Comparison of ENCODE assay signal across 1 cellular context in the genomic region with DNA sequence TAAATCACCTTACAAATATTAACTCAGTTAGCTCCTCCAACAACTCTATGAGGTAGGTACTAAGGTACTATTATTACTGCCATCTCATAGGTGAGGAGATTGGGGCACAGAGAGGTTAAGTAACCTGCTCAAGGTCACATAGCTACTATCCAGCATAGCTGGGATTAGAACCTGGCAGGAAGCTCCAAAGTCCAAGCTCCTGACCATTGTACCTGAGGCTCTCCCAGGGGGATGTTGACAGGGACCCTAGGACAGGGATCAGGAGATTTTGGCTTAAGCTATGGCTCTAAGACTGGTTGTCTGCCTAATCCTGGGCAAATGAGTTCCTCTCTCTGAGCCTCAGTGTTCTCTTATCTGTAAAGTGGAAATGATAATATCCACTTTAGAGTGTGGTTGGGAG.
TF ChIP-seq lines count a peak whose summit lies in the region.

No MANE protein-coding gene starts in this region.

TF ChIP-seq in HepG2, 621 proteins besides CTCF, POLR2A, EP300 and RAD21 (continued from another document and continues in another):
- TF ChIP-seq NR2F2 (IDR thresholded peaks at IDR 0.05; ENCODE audit: borderline replicate concordance, low read depth), result 0 out of 2 replicates have a peak, but pooled peaks have one; percentile 27
- no peak for TF ChIP-seq ZNF572 (CRISPR knock-in tag; IDR thresholded peaks at IDR 0.05)
- no peak for TF ChIP-seq ZNF441 (CRISPR knock-in tag; IDR thresholded peaks at IDR 0.05; ENCODE audit: borderline replicate concordance)
- TF ChIP-seq ZNF235 (CRISPR knock-in tag; IDR thresholded peaks at IDR 0.05; ENCODE audit: borderline replicate concordance), result no peak
- TF ChIP-seq ZNF33A (CRISPR knock-in tag; IDR thresholded peaks at IDR 0.05; ENCODE audit: borderline replicate concordance), result no peak
- TF ChIP-seq ZNF83 (CRISPR knock-in tag; IDR thresholded peaks at IDR 0.05; ENCODE audit: borderline replicate concordance), result no peak
- TF ChIP-seq ZNF616 (CRISPR knock-in tag; IDR thresholded peaks at IDR 0.05; ENCODE audit: low read depth), result no peak
- TF ChIP-seq, protein P1, sequence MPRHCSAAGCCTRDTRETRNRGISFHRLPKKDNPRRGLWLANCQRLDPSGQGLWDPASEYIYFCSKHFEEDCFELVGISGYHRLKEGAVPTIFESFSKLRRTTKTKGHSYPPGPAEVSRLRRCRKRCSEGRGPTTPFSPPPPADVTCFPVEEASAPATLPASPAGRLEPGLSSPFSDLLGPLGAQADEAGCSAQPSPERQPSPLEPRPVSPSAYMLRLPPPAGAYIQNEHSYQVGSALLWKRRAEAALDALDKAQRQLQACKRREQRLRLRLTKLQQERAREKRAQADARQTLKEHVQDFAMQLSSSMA (CRISPR knock-in tag; IDR thresholded peaks at IDR 0.05), result no peak
- TF ChIP-seq ZNF563 (CRISPR knock-in tag; IDR thresholded peaks at IDR 0.05), result no peak
- 0 out of 2 replicates have a peak, but pooled peaks have one; percentile 51 for TF ChIP-seq TOPORS (CRISPR knock-in tag; IDR thresholded peaks at IDR 0.05)
- peak; percentile 80 for TF ChIP-seq HDAC2 (CRISPR knock-in tag; IDR thresholded peaks at IDR 0.05)
- TF ChIP-seq RFX3 (CRISPR knock-in tag; IDR thresholded peaks at IDR 0.05), result no peak
- TF ChIP-seq ZNF550 (CRISPR knock-in tag; IDR thresholded peaks at IDR 0.05; ENCODE audit: borderline replicate concordance), result no peak
- TF ChIP-seq ZNF660 (CRISPR knock-in tag; IDR thresholded peaks at IDR 0.05; ENCODE audit: borderline replicate concordance, low read depth), result no peak
- TF ChIP-seq PAWR (CRISPR knock-in tag; IDR thresholded peaks at IDR 0.05; ENCODE audit: borderline replicate concordance), result no peak
- no peak for TF ChIP-seq ZNF746 (CRISPR knock-in tag; IDR thresholded peaks at IDR 0.05)
- TF ChIP-seq ZFP90 (CRISPR knock-in tag; IDR thresholded peaks at IDR 0.05; ENCODE audit: borderline replicate concordance), result no peak
- no peak for TF ChIP-seq SP5 (CRISPR knock-in tag; IDR thresholded peaks at IDR 0.05; ENCODE audit: borderline replicate concordance, low read depth)
- TF ChIP-seq, protein P2, sequence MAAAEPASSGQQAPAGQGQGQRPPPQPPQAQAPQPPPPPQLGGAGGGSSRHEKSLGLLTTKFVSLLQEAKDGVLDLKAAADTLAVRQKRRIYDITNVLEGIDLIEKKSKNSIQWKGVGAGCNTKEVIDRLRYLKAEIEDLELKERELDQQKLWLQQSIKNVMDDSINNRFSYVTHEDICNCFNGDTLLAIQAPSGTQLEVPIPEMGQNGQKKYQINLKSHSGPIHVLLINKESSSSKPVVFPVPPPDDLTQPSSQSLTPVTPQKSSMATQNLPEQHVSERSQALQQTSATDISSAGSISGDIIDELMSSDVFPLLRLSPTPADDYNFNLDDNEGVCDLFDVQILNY (CRISPR knock-in tag; conservative IDR thresholded peaks at IDR 0.05), result no peak
- peak; percentile 68; the same call in 1 of the 2 replicates for TF ChIP-seq CHD4 (IDR thresholded peaks at IDR 0.05; ENCODE audit: borderline replicate concordance, low read length)
- TF ChIP-seq SIX1 (CRISPR knock-in tag; IDR thresholded peaks at IDR 0.05; ENCODE audit: borderline replicate concordance), result 0 out of 2 replicates have a peak, but pooled peaks have one; percentile 43
- TF ChIP-seq SP140L (CRISPR knock-in tag; IDR thresholded peaks at IDR 0.05; ENCODE audit: borderline replicate concordance), result no peak
- no peak for TF ChIP-seq IRX3 (CRISPR knock-in tag; IDR thresholded peaks at IDR 0.05; ENCODE audit: borderline replicate concordance, low read depth)
- no peak for TF ChIP-seq ZNF598 (CRISPR knock-in tag; IDR thresholded peaks at IDR 0.05; ENCODE audit: borderline replicate concordance)
- TF ChIP-seq, protein P3, sequence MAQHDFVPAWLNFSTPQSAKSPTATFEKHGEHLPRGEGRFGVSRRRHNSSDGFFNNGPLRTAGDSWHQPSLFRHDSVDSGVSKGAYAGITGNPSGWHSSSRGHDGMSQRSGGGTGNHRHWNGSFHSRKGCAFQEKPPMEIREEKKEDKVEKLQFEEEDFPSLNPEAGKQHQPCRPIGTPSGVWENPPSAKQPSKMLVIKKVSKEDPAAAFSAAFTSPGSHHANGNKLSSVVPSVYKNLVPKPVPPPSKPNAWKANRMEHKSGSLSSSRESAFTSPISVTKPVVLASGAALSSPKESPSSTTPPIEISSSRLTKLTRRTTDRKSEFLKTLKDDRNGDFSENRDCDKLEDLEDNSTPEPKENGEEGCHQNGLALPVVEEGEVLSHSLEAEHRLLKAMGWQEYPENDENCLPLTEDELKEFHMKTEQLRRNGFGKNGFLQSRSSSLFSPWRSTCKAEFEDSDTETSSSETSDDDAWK (CRISPR knock-in tag; IDR thresholded peaks at IDR 0.05), result no peak
- no peak for TF ChIP-seq WIZ (CRISPR knock-in tag; IDR thresholded peaks at IDR 0.05)
- TF ChIP-seq ZNF383 (CRISPR knock-in tag; IDR thresholded peaks at IDR 0.05; ENCODE audit: borderline replicate concordance), result no peak
- TF ChIP-seq, protein P4, sequence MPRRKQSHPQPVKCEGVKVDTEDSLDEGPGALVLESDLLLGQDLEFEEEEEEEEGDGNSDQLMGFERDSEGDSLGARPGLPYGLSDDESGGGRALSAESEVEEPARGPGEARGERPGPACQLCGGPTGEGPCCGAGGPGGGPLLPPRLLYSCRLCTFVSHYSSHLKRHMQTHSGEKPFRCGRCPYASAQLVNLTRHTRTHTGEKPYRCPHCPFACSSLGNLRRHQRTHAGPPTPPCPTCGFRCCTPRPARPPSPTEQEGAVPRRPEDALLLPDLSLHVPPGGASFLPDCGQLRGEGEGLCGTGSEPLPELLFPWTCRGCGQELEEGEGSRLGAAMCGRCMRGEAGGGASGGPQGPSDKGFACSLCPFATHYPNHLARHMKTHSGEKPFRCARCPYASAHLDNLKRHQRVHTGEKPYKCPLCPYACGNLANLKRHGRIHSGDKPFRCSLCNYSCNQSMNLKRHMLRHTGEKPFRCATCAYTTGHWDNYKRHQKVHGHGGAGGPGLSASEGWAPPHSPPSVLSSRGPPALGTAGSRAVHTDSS (CRISPR knock-in tag; conservative IDR thresholded peaks at IDR 0.05), result no peak
- peak; percentile 56; the same call in 1 of the 2 replicates for TF ChIP-seq ZNF33B (CRISPR knock-in tag; IDR thresholded peaks at IDR 0.05)
- TF ChIP-seq ZBTB3 (CRISPR knock-in tag; IDR thresholded peaks at IDR 0.05; ENCODE audit: borderline replicate concordance, low read depth), result no peak
- no peak for TF ChIP-seq ZNF205 (CRISPR knock-in tag; IDR thresholded peaks at IDR 0.05)
- TF ChIP-seq ZFY (CRISPR knock-in tag; IDR thresholded peaks at IDR 0.05), result 0 out of 2 replicates have a peak, but pooled peaks have one; percentile 29
- TF ChIP-seq ELF4 (CRISPR knock-in tag; IDR thresholded peaks at IDR 0.05; ENCODE audit: borderline replicate concordance), result no peak
- TF ChIP-seq SNAPC2 (CRISPR knock-in tag; IDR thresholded peaks at IDR 0.05), result no peak
- no peak for TF ChIP-seq ZNF569 (CRISPR knock-in tag; IDR thresholded peaks at IDR 0.05; ENCODE audit: borderline replicate concordance)
- TF ChIP-seq HMGA1 (CRISPR knock-in tag; conservative IDR thresholded peaks at IDR 0.05), result no peak
- no peak for TF ChIP-seq HNRNPLL (IDR thresholded peaks at IDR 0.05; ENCODE audit: low read depth, low read length, poor library complexity, severe bottlenecking)
- no peak for TF ChIP-seq HIVEP1 (CRISPR knock-in tag; IDR thresholded peaks at IDR 0.05)
- TF ChIP-seq SMARCE1 (IDR thresholded peaks at IDR 0.05; ENCODE audit: borderline replicate concordance), result no peak
- TF ChIP-seq ZFP36L2 (CRISPR knock-in tag; IDR thresholded peaks at IDR 0.05), result no peak
- TF ChIP-seq TBL1XR1 (IDR thresholded peaks at IDR 0.05; ENCODE audit: borderline replicate concordance, low read length, partially characterized antibody), result no peak
- TF ChIP-seq, protein P5, sequence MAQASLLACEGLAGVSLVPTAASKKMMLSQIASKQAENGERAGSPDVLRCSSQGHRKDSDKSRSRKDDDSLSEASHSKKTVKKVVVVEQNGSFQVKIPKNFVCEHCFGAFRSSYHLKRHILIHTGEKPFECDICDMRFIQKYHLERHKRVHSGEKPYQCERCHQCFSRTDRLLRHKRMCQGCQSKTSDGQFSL (CRISPR knock-in tag; IDR thresholded peaks at IDR 0.05), result no peak
- TF ChIP-seq ZSCAN21 (CRISPR knock-in tag; IDR thresholded peaks at IDR 0.05; ENCODE audit: borderline replicate concordance), result no peak
- TF ChIP-seq ZNF644 (CRISPR knock-in tag; IDR thresholded peaks at IDR 0.05; ENCODE audit: low read depth), result no peak
- peak; percentile 65; the same call in 1 of the 2 replicates for TF ChIP-seq CCDC6 (CRISPR knock-in tag; IDR thresholded peaks at IDR 0.05)
- no peak for TF ChIP-seq REL (CRISPR knock-in tag; conservative IDR thresholded peaks at IDR 0.05)
- TF ChIP-seq, protein P6, sequence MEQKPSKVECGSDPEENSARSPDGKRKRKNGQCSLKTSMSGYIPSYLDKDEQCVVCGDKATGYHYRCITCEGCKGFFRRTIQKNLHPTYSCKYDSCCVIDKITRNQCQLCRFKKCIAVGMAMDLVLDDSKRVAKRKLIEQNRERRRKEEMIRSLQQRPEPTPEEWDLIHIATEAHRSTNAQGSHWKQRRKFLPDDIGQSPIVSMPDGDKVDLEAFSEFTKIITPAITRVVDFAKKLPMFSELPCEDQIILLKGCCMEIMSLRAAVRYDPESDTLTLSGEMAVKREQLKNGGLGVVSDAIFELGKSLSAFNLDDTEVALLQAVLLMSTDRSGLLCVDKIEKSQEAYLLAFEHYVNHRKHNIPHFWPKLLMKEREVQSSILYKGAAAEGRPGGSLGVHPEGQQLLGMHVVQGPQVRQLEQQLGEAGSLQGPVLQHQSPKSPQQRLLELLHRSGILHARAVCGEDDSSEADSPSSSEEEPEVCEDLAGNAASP (CRISPR knock-in tag; IDR thresholded peaks at IDR 0.05; ENCODE audit: borderline replicate concordance), result peak; percentile 55; the same call in 1 of the 2 replicates
- no peak for TF ChIP-seq ZMAT3 (CRISPR knock-in tag; conservative IDR thresholded peaks at IDR 0.05)
- TF ChIP-seq ZMYM4 (CRISPR knock-in tag; IDR thresholded peaks at IDR 0.05), result peak; percentile 62
- TF ChIP-seq, protein P7, sequence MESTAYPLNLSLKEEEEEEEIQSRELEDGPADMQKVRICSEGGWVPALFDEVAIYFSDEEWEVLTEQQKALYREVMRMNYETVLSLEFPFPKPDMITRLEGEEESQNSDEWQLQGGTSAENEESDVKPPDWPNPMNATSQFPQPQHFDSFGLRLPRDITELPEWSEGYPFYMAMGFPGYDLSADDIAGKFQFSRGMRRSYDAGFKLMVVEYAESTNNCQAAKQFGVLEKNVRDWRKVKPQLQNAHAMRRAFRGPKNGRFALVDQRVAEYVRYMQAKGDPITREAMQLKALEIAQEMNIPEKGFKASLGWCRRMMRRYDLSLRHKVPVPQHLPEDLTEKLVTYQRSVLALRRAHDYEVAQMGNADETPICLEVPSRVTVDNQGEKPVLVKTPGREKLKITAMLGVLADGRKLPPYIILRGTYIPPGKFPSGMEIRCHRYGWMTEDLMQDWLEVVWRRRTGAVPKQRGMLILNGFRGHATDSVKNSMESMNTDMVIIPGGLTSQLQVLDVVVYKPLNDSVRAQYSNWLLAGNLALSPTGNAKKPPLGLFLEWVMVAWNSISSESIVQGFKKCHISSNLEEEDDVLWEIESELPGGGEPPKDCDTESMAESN (CRISPR knock-in tag; conservative IDR thresholded peaks at IDR 0.05), result no peak
- TF ChIP-seq TEAD2 (CRISPR knock-in tag; IDR thresholded peaks at IDR 0.05), result no peak
- TF ChIP-seq, protein P8, sequence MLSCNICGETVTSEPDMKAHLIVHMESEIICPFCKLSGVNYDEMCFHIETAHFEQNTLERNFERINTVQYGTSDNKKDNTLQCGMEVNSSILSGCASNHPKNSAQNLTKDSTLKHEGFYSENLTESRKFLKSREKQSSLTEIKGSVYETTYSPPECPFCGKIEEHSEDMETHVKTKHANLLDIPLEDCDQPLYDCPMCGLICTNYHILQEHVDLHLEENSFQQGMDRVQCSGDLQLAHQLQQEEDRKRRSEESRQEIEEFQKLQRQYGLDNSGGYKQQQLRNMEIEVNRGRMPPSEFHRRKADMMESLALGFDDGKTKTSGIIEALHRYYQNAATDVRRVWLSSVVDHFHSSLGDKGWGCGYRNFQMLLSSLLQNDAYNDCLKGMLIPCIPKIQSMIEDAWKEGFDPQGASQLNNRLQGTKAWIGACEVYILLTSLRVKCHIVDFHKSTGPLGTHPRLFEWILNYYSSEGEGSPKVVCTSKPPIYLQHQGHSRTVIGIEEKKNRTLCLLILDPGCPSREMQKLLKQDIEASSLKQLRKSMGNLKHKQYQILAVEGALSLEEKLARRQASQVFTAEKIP (CRISPR knock-in tag; IDR thresholded peaks at IDR 0.05; ENCODE audit: borderline replicate concordance), result no peak
- TF ChIP-seq KDM6A (CRISPR knock-in tag; IDR thresholded peaks at IDR 0.05; ENCODE audit: low read depth), result no peak
- no peak for TF ChIP-seq ATF7 (IDR thresholded peaks at IDR 0.05)
- TF ChIP-seq ATF7 (CRISPR knock-in tag; IDR thresholded peaks at IDR 0.05), result no peak
- no peak for TF ChIP-seq JUN (CRISPR knock-in tag; IDR thresholded peaks at IDR 0.05)
- no peak for TF ChIP-seq TSC22D2 (CRISPR knock-in tag; IDR thresholded peaks at IDR 0.05; ENCODE audit: borderline replicate concordance)
- no peak for TF ChIP-seq NR2F1 (CRISPR knock-in tag; IDR thresholded peaks at IDR 0.05)
- no peak for TF ChIP-seq ZNF256 (CRISPR knock-in tag; conservative IDR thresholded peaks at IDR 0.05)
- TF ChIP-seq ESRRA (CRISPR knock-in tag; IDR thresholded peaks at IDR 0.05; ENCODE audit: low read depth), result peak; percentile 90
- TF ChIP-seq, protein P9, sequence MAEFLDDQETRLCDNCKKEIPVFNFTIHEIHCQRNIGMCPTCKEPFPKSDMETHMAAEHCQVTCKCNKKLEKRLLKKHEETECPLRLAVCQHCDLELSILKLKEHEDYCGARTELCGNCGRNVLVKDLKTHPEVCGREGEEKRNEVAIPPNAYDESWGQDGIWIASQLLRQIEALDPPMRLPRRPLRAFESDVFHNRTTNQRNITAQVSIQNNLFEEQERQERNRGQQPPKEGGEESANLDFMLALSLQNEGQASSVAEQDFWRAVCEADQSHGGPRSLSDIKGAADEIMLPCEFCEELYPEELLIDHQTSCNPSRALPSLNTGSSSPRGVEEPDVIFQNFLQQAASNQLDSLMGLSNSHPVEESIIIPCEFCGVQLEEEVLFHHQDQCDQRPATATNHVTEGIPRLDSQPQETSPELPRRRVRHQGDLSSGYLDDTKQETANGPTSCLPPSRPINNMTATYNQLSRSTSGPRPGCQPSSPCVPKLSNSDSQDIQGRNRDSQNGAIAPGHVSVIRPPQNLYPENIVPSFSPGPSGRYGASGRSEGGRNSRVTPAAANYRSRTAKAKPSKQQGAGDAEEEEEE (CRISPR knock-in tag; IDR thresholded peaks at IDR 0.05; ENCODE audit: borderline replicate concordance), result no peak
- TF ChIP-seq, protein P10, sequence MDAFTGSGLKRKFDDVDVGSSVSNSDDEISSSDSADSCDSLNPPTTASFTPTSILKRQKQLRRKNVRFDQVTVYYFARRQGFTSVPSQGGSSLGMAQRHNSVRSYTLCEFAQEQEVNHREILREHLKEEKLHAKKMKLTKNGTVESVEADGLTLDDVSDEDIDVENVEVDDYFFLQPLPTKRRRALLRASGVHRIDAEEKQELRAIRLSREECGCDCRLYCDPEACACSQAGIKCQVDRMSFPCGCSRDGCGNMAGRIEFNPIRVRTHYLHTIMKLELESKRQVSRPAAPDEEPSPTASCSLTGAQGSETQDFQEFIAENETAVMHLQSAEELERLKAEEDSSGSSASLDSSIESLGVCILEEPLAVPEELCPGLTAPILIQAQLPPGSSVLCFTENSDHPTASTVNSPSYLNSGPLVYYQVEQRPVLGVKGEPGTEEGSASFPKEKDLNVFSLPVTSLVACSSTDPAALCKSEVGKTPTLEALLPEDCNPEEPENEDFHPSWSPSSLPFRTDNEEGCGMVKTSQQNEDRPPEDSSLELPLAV (CRISPR knock-in tag; conservative IDR thresholded peaks at IDR 0.05; ENCODE audit: low read depth), result no peak
